ENCODE assay signal across 15 cellular contexts in genomic region chr14:97848351-97848980, GRCh38.
DNase-seq lines count a peak whose midpoint lies in the region; ATAC-seq and TF ChIP-seq lines count a peak whose summit lies in the region.
"Had no signal": no experiment of that assay in that cellular context is flagged by ENCODE, and none has a peak within 500 bp of the region (broad histone marks: within the 10 kb centered on the region; RNA-seq: fewer than 3 reads in every experiment).

No MANE protein-coding gene starts in this region.

- peaks cover 15% of the 10 kb centered on the region for H3K4me1 ChIP-seq in HUES48 (ENCODE audit: control insufficient read depth, insufficient read depth, low read length)
- H3K4me1 ChIP-seq in PC-3 (ENCODE audit: insufficient read depth, low read length), result no peaks in the 10 kb centered on the region
- H3K4me1 ChIP-seq in mesendoderm (ENCODE audit: control insufficient read depth, low read depth, low read length), result peaks cover 6% of the 10 kb centered on the region
- H3K4me1 ChIP-seq: heart right ventricle had no signal

- no peak overlapping the region for H4K8ac ChIP-seq in mesendoderm (ENCODE audit: low read depth, low read length)

- no peak overlapping the region for H3K23ac ChIP-seq in mesendoderm (ENCODE audit: low read length)

- no peak overlapping the region for H3K4ac ChIP-seq in mesendoderm (ENCODE audit: low read depth, low read length)

- H4K5ac ChIP-seq in mesendoderm (ENCODE audit: low read length), result no peak overlapping the region

- H3K9me3 ChIP-seq in HUES48 (ENCODE audit: control insufficient read depth, insufficient read depth, low read length), result no peaks in the 10 kb centered on the region
- H3K9me3 ChIP-seq in PC-3 (ENCODE audit: low read length), result no peaks in the 10 kb centered on the region
- H3K9me3 ChIP-seq: heart right ventricle, mucosa of descending colon, thoracic aorta had no signal

- no peak overlapping the region for H2AK5ac ChIP-seq in mesendoderm (ENCODE audit: low read length)

- no peaks in the 10 kb centered on the region for H3K36me3 ChIP-seq in HUES48 (ENCODE audit: control insufficient read depth, insufficient read depth, low read length)
- no peaks in the 10 kb centered on the region for H3K36me3 ChIP-seq in PC-3 (ENCODE audit: low read depth, low read length)
- no peaks in the 10 kb centered on the region for H3K36me3 ChIP-seq in mesendoderm (ENCODE audit: control insufficient read depth, insufficient read depth, low read length)
- H3K36me3 ChIP-seq: heart right ventricle, thoracic aorta had no signal

- POLR2A ChIA-PET in PC-3 (lab: Charles Lee; ENCODE audit: unreplicated experiment), result no interaction called here

- no peak overlapping the region for H3K18ac ChIP-seq in mesendoderm (ENCODE audit: low read length)

- TF ChIP-seq CTCF in PC-3 (conservative IDR thresholded peaks at IDR 0.05; ENCODE audit: low read depth, low read length), result no peak

- H3K27ac ChIP-seq in HUES48 (ENCODE audit: low read depth, low read length) (peak overlapping the region; percentile 24), PC-3 (ENCODE audit: low read length) (no peak overlapping the region), mesendoderm (ENCODE audit: low read depth, low read length) (no peak overlapping the region)
- H3K27ac ChIP-seq: heart right ventricle, thoracic aorta had no signal

- H3K4me2 ChIP-seq in PC-3 (ENCODE audit: low read length) (no peak overlapping the region), mesendoderm (ENCODE audit: low read length) (no peak overlapping the region)

- H4K20me1 ChIP-seq in PC-3 (ENCODE audit: low read length), result no peaks in the 10 kb centered on the region

- intact Hi-C loops in PC-3 (cut with micrococcal nuclease), result no loop called here

- ATAC-seq in PC-3 (no peak), HG02763 (IDR thresholded peaks at IDR 0.05; ENCODE audit: unreplicated experiment) (no peak), GM19395 (IDR thresholded peaks at IDR 0.05; ENCODE audit: unreplicated experiment) (no peak)
- ATAC-seq: heart right ventricle, mucosa of descending colon had no signal

- no peak overlapping the region for H2BK120ac ChIP-seq in mesendoderm (ENCODE audit: low read depth, low read length)

- H3K9ac ChIP-seq in HUES48 (ENCODE audit: low read depth, low read length), result no peak overlapping the region
- H3K9ac ChIP-seq in PC-3 (ENCODE audit: low read length), result no peak overlapping the region
- H3K9ac ChIP-seq in mesendoderm (ENCODE audit: low read length), result no peak overlapping the region

- H3K4me3 ChIP-seq in HUES48 (ENCODE audit: low read depth, low read length) (no peak overlapping the region), PC-3 (ENCODE audit: low read length) (no peak overlapping the region), mesendoderm (ENCODE audit: low read length) (no peak overlapping the region)
- H3K4me3 ChIP-seq: heart right ventricle, mucosa of descending colon, thoracic aorta had no signal

- CTCF ChIA-PET in PC-3 (lab: Charles Lee), result no interaction called here

- H2BK15ac ChIP-seq in mesendoderm (replicated peaks; ENCODE audit: low read depth), result no peak overlapping the region

- H3K79me2 ChIP-seq in PC-3 (ENCODE audit: low read length) (no peaks in the 10 kb centered on the region), mesendoderm (ENCODE audit: control insufficient read depth, insufficient read depth, low read length) (no peaks in the 10 kb centered on the region)

- no peak overlapping the region for H2BK5ac ChIP-seq in mesendoderm (ENCODE audit: low read length)

- H3K79me1 ChIP-seq in mesendoderm (ENCODE audit: low read length), result no peaks in the 10 kb centered on the region

- WGBS in mesendoderm (ENCODE audit: extremely low coverage, insufficient coverage, low lambda C conversion rate), result no CpG with 5 or more reads among the region's 13 CpGs

- DNase-seq in NCI-H2029 (lab: John Stamatoyannopoulos, UW) (peak; percentile 65), PC-3 (peak; percentile 7), mesendoderm (peak; percentile 71), GM03348 (ENCODE audit: low spot score) (no peak)
- DNase-seq in activated CD4-positive, alpha-beta T cell treated with anti-CD3 and anti-CD28 coated beads, Interleukin-2, amount 50 U/mL, for 4 hours, result no peak
- DNase-seq: activated CD4-positive, alpha-beta memory T cell treated with anti-CD3 and anti-CD28 coated beads, Interleukin-2, amount 10 ng/mL, durations not matched to agents 7 days and 5 days; effector CD4-positive, alpha-beta T cell; GF-D8; heart right ventricle; mucosa of descending colon; NCI-H226 had no signal

- no peak overlapping the region for H3K56ac ChIP-seq in mesendoderm (ENCODE audit: low read length)

- no TSS peak for BruUV-seq in PC-3 (replicated peaks; lab: Mats Ljungman, UMichigan)

- no peaks in the 10 kb centered on the region for H3K9me2 ChIP-seq in PC-3 (replicated peaks; ENCODE audit: low read length)

- H3K27me3 ChIP-seq in HUES48 (ENCODE audit: control insufficient read depth, insufficient read depth, low read length), result no peaks in the 10 kb centered on the region
- peaks cover 41% of the 10 kb centered on the region for H3K27me3 ChIP-seq in PC-3 (ENCODE audit: low read length)
- no peaks in the 10 kb centered on the region for H3K27me3 ChIP-seq in mesendoderm (ENCODE audit: insufficient read depth, low read length, poor library complexity)

- H2AFZ ChIP-seq in PC-3 (ENCODE audit: low read length), result no peak overlapping the region

- H3F3A ChIP-seq in PC-3 (ENCODE audit: low read length, unreplicated experiment), result no peaks in the 10 kb centered on the region

Comparison
In these comparisons a context has a peak if more than half of its experiments do, and no peak if none do; other contexts are left out.
1. DNase-seq: peak in NCI-H2029 (single experiment), PC-3 (single experiment) and mesendoderm (single experiment); none in GM03348 (single experiment) and activated CD4-positive, alpha-beta T cell treated with anti-CD3 and anti-CD28 coated beads, Interleukin-2, amount 50 U/mL, for 4 hours (0 of 2).